Comparison of ENCODE assay signal across 25 cellular contexts in the genomic region with DNA sequence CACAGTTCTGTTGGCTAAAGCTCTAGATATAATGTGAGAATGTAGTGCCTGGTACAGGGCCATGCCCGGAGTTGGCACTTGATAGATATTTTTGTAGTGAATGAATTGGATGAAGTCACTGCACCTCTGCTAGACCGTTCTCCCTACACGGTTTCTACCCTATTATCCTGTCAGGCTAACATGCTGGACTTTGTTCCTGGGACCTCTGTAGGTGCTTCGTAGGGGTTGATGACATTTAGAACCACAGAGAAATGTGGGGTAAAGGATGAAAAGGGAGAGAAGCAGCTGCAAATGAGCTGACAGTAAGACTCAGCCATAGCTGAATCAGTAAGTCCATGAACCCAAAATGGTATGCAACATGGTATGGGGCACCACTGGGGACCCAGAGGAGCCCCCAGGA. TPM values are rescaled to one million over a fixed set of nuclear protein-coding genes. Genes with fewer than 3 reads are reported as not detected.
"Had no signal": no experiment of that assay in that cellular context is flagged by ENCODE, and none has a peak within 500 bp of the region (broad histone marks: within the 10 kb centered on the region; RNA-seq: fewer than 3 reads in every experiment).

No MANE protein-coding gene starts in this region.

- H3K27me3 ChIP-seq: colonic mucosa had no signal

- H3K27ac Mint-ChIP-seq: dendritic cell treated with granulocyte-macrophage colony-stimulating factor and Interleukin-4, amounts not matched to agents 40 ng/mL and 50 ng/mL, for 4 days; effector memory CD8-positive, alpha-beta T cell; endodermal cell; mesothelial cell of epicardium; naive B cell had no signal

- H3K9me3 Mint-ChIP-seq: dendritic cell treated with granulocyte-macrophage colony-stimulating factor and Interleukin-4, amounts not matched to agents 40 ng/mL and 50 ng/mL, for 4 days had no signal

- H3K9me3 ChIP-seq: colonic mucosa, esophagus squamous epithelium, gastrocnemius medialis, lower lobe of right lung, mucosa of descending colon had no signal

- H3K27ac ChIP-seq: colonic mucosa, epithelial cell of prostate, esophagus squamous epithelium, gastrocnemius medialis, heart right ventricle, left ventricle myocardium inferior, lower lobe of right lung had no signal

- H3K4me3 ChIP-seq: colonic mucosa, esophagus squamous epithelium, gastrocnemius medialis, heart right ventricle, left ventricle myocardium inferior, lower lobe of right lung, mucosa of descending colon had no signal

- H3K36me3 ChIP-seq: colonic mucosa, esophagus squamous epithelium, gastrocnemius medialis, heart right ventricle, left ventricle myocardium inferior, lower lobe of right lung had no signal

- H3K4me1 ChIP-seq: colonic mucosa had no signal

- DNase-seq: colonic mucosa; cortex of kidney; effector CD8-positive, alpha-beta T cell; effector memory CD8-positive, alpha-beta T cell; endodermal cell; erythroblast; esophagus squamous epithelium; foreskin fibroblast; foreskin melanocyte; gastrocnemius medialis; glutamatergic neuron; head of caudate nucleus; heart right ventricle; hippocampal formation; left cardiac atrium; left ventricle myocardium inferior; lower lobe of right lung; mesenchymal stem cell; mucosa of descending colon; naive B cell had no signal

- ATAC-seq: effector memory CD8-positive, alpha-beta T cell; esophagus mucosa; gastrocnemius medialis; heart right ventricle; left cardiac atrium; lower lobe of right lung; mucosa of descending colon had no signal

- H3K4me3 Mint-ChIP-seq: dendritic cell treated with granulocyte-macrophage colony-stimulating factor and Interleukin-4, amounts not matched to agents 40 ng/mL and 50 ng/mL, for 4 days; effector memory CD8-positive, alpha-beta T cell; endodermal cell; mesothelial cell of epicardium; naive B cell had no signal

RNA-seq across cellular contexts. Expression of a gene that starts 4.1 kb away (rescaled TPM):
- polyA plus RNA-seq: keratinocyte had no signal
